In genomic region chr11:44903035-44903434, GRCh38 we compare ENCODE assay signal across 24 cellular contexts.
"Had no signal": no experiment of that assay in that cellular context is flagged by ENCODE, and none has a peak within 500 bp of the region (broad histone marks: within the 10 kb centered on the region; RNA-seq: fewer than 3 reads in every experiment).

No MANE protein-coding gene starts in this region.

- H3K4me3 ChIP-seq: colonic mucosa, left lung, prostate gland, right atrium auricular region, smooth muscle cell, testis, tibial artery had no signal

- H3K27ac ChIP-seq: colonic mucosa, left lung, prostate gland, right atrium auricular region, testis, tibial artery had no signal

- H3K9me3 ChIP-seq: colonic mucosa, left lung, prostate gland, right atrium auricular region, testis had no signal

- DNase-seq: colonic mucosa; effector CD8-positive, alpha-beta T cell; erythroblast; hypothalamus; left cardiac atrium; left lung; mesenchymal stem cell; midbrain; naive thymus-derived CD4-positive, alpha-beta T cell; nucleus accumbens; stimulated activated CD4-positive, alpha-beta T cell treated with anti-CD3 and anti-CD28 coated beads, Interleukin-12 subunit alpha, Interleukin-12 subunit beta, amount 100 ng/mL, for 4 hours; stimulated activated CD4-positive, alpha-beta T cell treated with anti-CD3 and anti-CD28 coated beads, Interleukin-2, amount 100 ng/mL, for 24 hours; stimulated activated CD4-positive, alpha-beta T cell treated with anti-CD3 and anti-CD28 coated beads, Interleukin-4, amount 100 ng/mL, for 24 hours; stimulated activated naive CD8-positive, alpha-beta T cell treated with anti-CD3 and anti-CD28 coated beads, Interleukin-15, Interleukin-2, amounts not matched to agents 100 U/mL and 50 U/mL, for 24 hours; testis; tibial artery had no signal

- H3K27me3 Mint-ChIP-seq: naive thymus-derived CD4-positive, alpha-beta T cell; type B pancreatic cell had no signal

- H3K9me3 Mint-ChIP-seq: dendritic cell treated with granulocyte-macrophage colony-stimulating factor and Interleukin-4, amounts not matched to agents 40 ng/mL and 50 ng/mL, for 4 days; nephron; stimulated activated memory B cell treated with anti-CD40 and anti-IgM and Interleukin-4, amounts not matched to agents 10 μg/mL and 1 μg/mL and 100 μg/mL, for 72 hours; type B pancreatic cell had no signal

- H3K27me3 ChIP-seq: colonic mucosa, left lung, right atrium auricular region, testis, tibial artery had no signal

- H3K36me3 ChIP-seq: colonic mucosa, left lung, prostate gland had no signal

- H3K4me3 Mint-ChIP-seq: dendritic cell treated with granulocyte-macrophage colony-stimulating factor and Interleukin-4, amounts not matched to agents 40 ng/mL and 50 ng/mL, for 4 days; naive thymus-derived CD4-positive, alpha-beta T cell; nephron; stimulated activated memory B cell treated with anti-CD40 and anti-IgM and Interleukin-4, amounts not matched to agents 10 μg/mL and 1 μg/mL and 100 μg/mL, for 72 hours; type B pancreatic cell had no signal

- ATAC-seq: left cardiac atrium; left lung; naive thymus-derived CD4-positive, alpha-beta T cell; sciatic nerve; stimulated activated memory B cell treated with anti-CD40 and anti-IgM and Interleukin-4, amounts not matched to agents 10 μg/mL and 1 μg/mL and 100 μg/mL, for 72 hours; stimulated activated naive CD8-positive, alpha-beta T cell treated with anti-CD3 and anti-CD28 coated beads, Interleukin-15, Interleukin-2, amounts not matched to agents 100 U/mL and 50 U/mL, for 24 hours had no signal

- H3K4me1 ChIP-seq: colonic mucosa, left lung, prostate gland, testis had no signal

- H3K27ac Mint-ChIP-seq: dendritic cell treated with granulocyte-macrophage colony-stimulating factor and Interleukin-4, amounts not matched to agents 40 ng/mL and 50 ng/mL, for 4 days; nephron; stimulated activated memory B cell treated with anti-CD40 and anti-IgM and Interleukin-4, amounts not matched to agents 10 μg/mL and 1 μg/mL and 100 μg/mL, for 72 hours; type B pancreatic cell had no signal

- H3K36me3 Mint-ChIP-seq: stimulated activated memory B cell treated with anti-CD40 and anti-IgM and Interleukin-4, amounts not matched to agents 10 μg/mL and 1 μg/mL and 100 μg/mL, for 72 hours had no signal
